27 cellular contexts compared by ENCODE assay signal in genomic region chr3:11423868-11424267, GRCh38.
DNase-seq lines count a peak whose midpoint lies in the region; ATAC-seq and TF ChIP-seq lines count a peak whose summit lies in the region.
"Had no signal": no experiment of that assay in that cellular context is flagged by ENCODE, and none has a peak within 500 bp of the region (broad histone marks: within the 10 kb centered on the region; RNA-seq: fewer than 3 reads in every experiment).

No MANE protein-coding gene starts in this region.

- no peak overlapping the region for H4K8ac ChIP-seq in neuronal stem cell (ENCODE audit: low read depth, low read length)

- no CpG with 5 or more reads among the region's 6 CpGs for WGBS in neuronal stem cell (ENCODE audit: extremely low coverage in 2 of 2, insufficient read length in 2 of 2, insufficient replicate concordance in 1 of 2), 2 donors

- no peaks in the 10 kb centered on the region for H3K9me3 ChIP-seq in neuronal stem cell (replicated peaks in 1 of 2; ENCODE audit: control insufficient read depth in 2 of 2, insufficient read depth in 1 of 2, low read depth in 1 of 2, low read length in 2 of 2)
- H3K9me3 ChIP-seq: Peyer's patch had no signal

- DNase-seq in GM23338 (ENCODE audit: low spot score): peak; percentile 10
- peak; percentile 28 for DNase-seq in left kidney (ENCODE audit: low read depth, low spot score)
- no peak for DNase-seq in neuronal stem cell (ENCODE audit: low spot score)
- DNase-seq in NCI-H1048 (lab: John Stamatoyannopoulos, UW): no peak
- no peak for DNase-seq in T-helper 2 cell treated with Interferon-gamma antibody and Interleukin-4, amounts not matched to agents 5 μg/mL and 100 μg/mL, for 36 hours (ENCODE audit: low spot score)
- DNase-seq: AML-193; CD4-positive, alpha-beta T cell; EL; GDM1; GOT3; MM.1S; NCI-H1417; NCI-H1694; NCI-H2029 treated with DMSO at 0.1 percent for 48 hours; NCI-H446 treated with DMSO at 0.1 percent for 48 hours; NCI-H526; NCI-H82; Peyer's patch; SHP77 treated with DMSO at 0.1 percent for 48 hours had no signal

- H3K36me3 ChIP-seq in GM23338 (ENCODE audit: insufficient read depth) (no peaks in the 10 kb centered on the region), neuronal stem cell (replicated peaks in 1 of 2; ENCODE audit: control insufficient read depth in 2 of 2, insufficient read depth in 2 of 2, low read length in 2 of 2) (no peaks in the 10 kb centered on the region)
- H3K36me3 ChIP-seq: Peyer's patch had no signal

- H3K36me3 Mint-ChIP-seq in GM23338 (ENCODE audit: low read depth): no peaks in the 10 kb centered on the region
- peaks cover 18% of the 10 kb centered on the region for H3K36me3 Mint-ChIP-seq in brain
- H3K36me3 Mint-ChIP-seq in T-helper 2 cell treated with Interferon-gamma antibody and Interleukin-4, amounts not matched to agents 5 μg/mL and 100 μg/mL, for 36 hours (ENCODE audit: low read depth): peaks cover 16% of the 10 kb centered on the region

- H2AFZ ChIP-seq in GM23338: no peak overlapping the region
- peak overlapping the region; percentile 21 for H2AFZ ChIP-seq in neuronal stem cell (ENCODE audit: low read length)

- H2BK12ac ChIP-seq in neuronal stem cell (ENCODE audit: low read length): no peak overlapping the region

- H4K20me1 ChIP-seq in GM23338 (replicated peaks; ENCODE audit: insufficient read depth): no peaks in the 10 kb centered on the region

- H3K79me1 ChIP-seq in neuronal stem cell (ENCODE audit: low read depth, low read length): peaks cover 2% of the 10 kb centered on the region

- H3K4me3 Mint-ChIP-seq in GM23338: no peak overlapping the region; the same call in 2 of the 3 replicates
- H3K4me3 Mint-ChIP-seq in brain: no peak overlapping the region
- H3K4me3 Mint-ChIP-seq in T-helper 2 cell treated with Interferon-gamma antibody and Interleukin-4, amounts not matched to agents 5 μg/mL and 100 μg/mL, for 36 hours: no peak overlapping the region
- H3K4me3 Mint-ChIP-seq: CD4-positive, alpha-beta T cell had no signal

- 0 out of 2 replicates have a peak, but pooled peaks cover 6% of the 10 kb centered on the region for H3K9me2 ChIP-seq in GM23338 (ENCODE audit: insufficient read depth)

- H2BK5ac ChIP-seq in neuronal stem cell (ENCODE audit: low read length): no peak overlapping the region

- no peak overlapping the region for H3K4ac ChIP-seq in neuronal stem cell (ENCODE audit: low read length)

- H3K23ac ChIP-seq in neuronal stem cell (ENCODE audit: low read depth, low read length, poor library complexity): no peak overlapping the region

- H3F3A ChIP-seq in GM23338 (replicated peaks; ENCODE audit: low read depth): no peaks in the 10 kb centered on the region

- H3K4me1 Mint-ChIP-seq in GM23338 (peaks cover 5% of the 10 kb centered on the region; the same call in 2 of the 3 replicates), brain (peaks cover 15% of the 10 kb centered on the region)
- H3K4me1 Mint-ChIP-seq in T-helper 2 cell treated with Interferon-gamma antibody and Interleukin-4, amounts not matched to agents 5 μg/mL and 100 μg/mL, for 36 hours (ENCODE audit: low read depth): peaks cover 1% of the 10 kb centered on the region

- no peak overlapping the region for H2AK5ac ChIP-seq in neuronal stem cell (ENCODE audit: low read depth, low read length)

- H3K4me3 ChIP-seq in GM23338: no peak overlapping the region
- no peak overlapping the region for H3K4me3 ChIP-seq in neuronal stem cell (ENCODE audit: low read length in 2 of 2)
- H3K4me3 ChIP-seq: BLaER1 treated with 17β-estradiol and CSF1 and Interleukin-3, amounts not matched to agents 10 nM and 100 nM; GM12878; Peyer's patch; SK-N-MC had no signal

- H3K79me2 ChIP-seq in GM23338 (replicated peaks; ENCODE audit: insufficient read depth): no peaks in the 10 kb centered on the region

- no peaks in the 10 kb centered on the region for H3K27me3 ChIP-seq in GM23338 (ENCODE audit: insufficient read depth)
- no peaks in the 10 kb centered on the region for H3K27me3 ChIP-seq in neuronal stem cell (ENCODE audit: control insufficient read depth in 3 of 3, insufficient read depth in 3 of 3, low read depth in 1 of 3, low read length in 3 of 3)
- H3K27me3 ChIP-seq: BLaER1 treated with 17β-estradiol and CSF1 and Interleukin-3, amounts not matched to agents 10 nM and 100 nM; Peyer's patch had no signal

- peaks cover 7% of the 10 kb centered on the region for H3K27me3 Mint-ChIP-seq in GM23338 (ENCODE audit: insufficient read depth, low read depth, poor library complexity)
- H3K27me3 Mint-ChIP-seq in brain: no peaks in the 10 kb centered on the region
- no peaks in the 10 kb centered on the region for H3K27me3 Mint-ChIP-seq in T-helper 2 cell treated with Interferon-gamma antibody and Interleukin-4, amounts not matched to agents 5 μg/mL and 100 μg/mL, for 36 hours (ENCODE audit: low read depth)
- H3K27me3 Mint-ChIP-seq: CD4-positive, alpha-beta T cell; IgD-negative memory B cell had no signal

- H3K27ac ChIP-seq in GM23338 (ENCODE audit: low read depth) (no peak overlapping the region), neuronal stem cell (replicated peaks; ENCODE audit: low read length) (no peak overlapping the region)
- H3K27ac ChIP-seq: BLaER1 treated with 17β-estradiol and CSF1 and Interleukin-3, amounts not matched to agents 10 nM and 100 nM; KMS-11; Peyer's patch; SK-N-MC had no signal

- no peak overlapping the region; the same call in 1 of the 2 replicates for H3K27ac Mint-ChIP-seq in GM23338
- H3K27ac Mint-ChIP-seq in brain: peak overlapping the region in 3 of 5 experiments; percentile 34 to 78 (median 57)
- H3K27ac Mint-ChIP-seq in T-helper 2 cell treated with Interferon-gamma antibody and Interleukin-4, amounts not matched to agents 5 μg/mL and 100 μg/mL, for 36 hours: no peak overlapping the region
- H3K27ac Mint-ChIP-seq: CD4-positive, alpha-beta T cell; IgD-negative memory B cell had no signal

- ATAC-seq in GM23338 (0 out of 3 replicates have a peak, but pooled peaks have one; percentile 31), esophagus mucosa (no peak)
- ATAC-seq: GM12878, HCT116 had no signal

- no peak overlapping the region for H2BK15ac ChIP-seq in neuronal stem cell (ENCODE audit: low read length)

- no peak overlapping the region for H3K18ac ChIP-seq in neuronal stem cell (ENCODE audit: low read length)

- no peak overlapping the region for H3K14ac ChIP-seq in neuronal stem cell (ENCODE audit: low read length)

- TF ChIP-seq CTCF in GM23338 (conservative IDR thresholded peaks at IDR 0.05; ENCODE audit: low read depth in 2 of 2): no peak
- TF ChIP-seq CTCF in brain (conservative IDR thresholded peaks at IDR 0.05): no peak

- H3K4me1 ChIP-seq in GM23338 (ENCODE audit: insufficient read depth) (no peaks in the 10 kb centered on the region), neuronal stem cell (ENCODE audit: control insufficient read depth in 2 of 2, insufficient read depth in 1 of 2, low read depth in 1 of 2, low read length in 2 of 2) (peaks cover 0 to 3% of the 10 kb centered on the region in 2 donors)
- H3K4me1 ChIP-seq: BLaER1 treated with 17β-estradiol and CSF1 and Interleukin-3, amounts not matched to agents 10 nM and 100 nM; Peyer's patch had no signal

- H3K9me3 Mint-ChIP-seq in GM23338: no peaks in the 10 kb centered on the region
- H3K9me3 Mint-ChIP-seq in brain: peaks cover 0 to 4% (median 0%) of the 10 kb centered on the region in 5 experiments
- H3K9me3 Mint-ChIP-seq in T-helper 2 cell treated with Interferon-gamma antibody and Interleukin-4, amounts not matched to agents 5 μg/mL and 100 μg/mL, for 36 hours: no peaks in the 10 kb centered on the region
- H3K9me3 Mint-ChIP-seq: CD4-positive, alpha-beta T cell; IgD-negative memory B cell had no signal

- no peak overlapping the region for H3K9ac ChIP-seq in neuronal stem cell (ENCODE audit: low read depth, low read length, poor library complexity)
- H3K9ac ChIP-seq: BLaER1 treated with 17β-estradiol and CSF1 and Interleukin-3, amounts not matched to agents 10 nM and 100 nM; KMS-11 had no signal

- H3K4me2 ChIP-seq in GM23338 (no peak overlapping the region), neuronal stem cell (ENCODE audit: insufficient read depth, low read length, poor library complexity, severe bottlenecking) (no peak overlapping the region)
- H3K4me2 ChIP-seq: BLaER1 treated with 17β-estradiol and CSF1 and Interleukin-3, amounts not matched to agents 10 nM and 100 nM; KMS-11 had no signal

- H4K91ac ChIP-seq in neuronal stem cell (ENCODE audit: low read depth, low read length, poor library complexity): no peak overlapping the region

- no peak overlapping the region for H2BK120ac ChIP-seq in neuronal stem cell (ENCODE audit: low read depth, low read length)

TF ChIP-seq in GM23338, 12 proteins besides CTCF, POLR2A, EP300 and RAD21 (continues in another document):
- TF ChIP-seq ZNF331 (CRISPR knock-in tag; IDR thresholded peaks at IDR 0.05; ENCODE audit: low read depth) (no peak), NANOG (IDR thresholded peaks at IDR 0.05; ENCODE audit: borderline replicate concordance) (no peak), ETS1 (IDR thresholded peaks at IDR 0.05) (no peak), POLR2AphosphoS5 (IDR thresholded peaks at IDR 0.05; ENCODE audit: low read depth) (no peak), EZH2 (IDR thresholded peaks at IDR 0.05; ENCODE audit: low read depth, unreplicated experiment) (no peak)

Comparison
In these comparisons a context has a peak if more than half of its experiments do, and no peak if none do; other contexts are left out.
1. DNase-seq: peak in GM23338 (single experiment) and left kidney (single experiment); none in neuronal stem cell (single experiment), NCI-H1048 (single experiment) and T-helper 2 cell treated with Interferon-gamma antibody and Interleukin-4, amounts not matched to agents 5 μg/mL and 100 μg/mL, for 36 hours (single experiment).
2. H3K27ac Mint-ChIP-seq: peak in brain (3 of 5); none in GM23338 (single experiment) and T-helper 2 cell treated with Interferon-gamma antibody and Interleukin-4, amounts not matched to agents 5 μg/mL and 100 μg/mL, for 36 hours (single experiment).